Comparison of ENCODE assay signal across 27 cellular contexts in genomic region chr15:68676926-68677325, GRCh38.
DNase-seq lines count a peak whose midpoint lies in the region; ATAC-seq, FAIRE-seq and TF ChIP-seq lines count a peak whose summit lies in the region.
"Had no signal": no experiment of that assay in that cellular context is flagged by ENCODE, and none has a peak within 500 bp of the region (broad histone marks: within the 10 kb centered on the region; RNA-seq: fewer than 3 reads in every experiment).

No MANE protein-coding gene starts in this region.

- H3K27ac ChIP-seq in left ventricle myocardium inferior (replicated peaks) (no peak overlapping the region), caudate nucleus (ENCODE audit: low read depth, low read length) (peak overlapping the region; percentile 11), layer of hippocampus (ENCODE audit: low read depth, low read length) (peak overlapping the region; percentile 22), temporal lobe (ENCODE audit: low read depth, low read length) (peak overlapping the region; percentile 31), small intestine (ENCODE audit: low read depth in 1 of 2, low read length in 1 of 2) (no peak overlapping the region), colonic mucosa (no peak overlapping the region)

- peaks cover 29% of the 10 kb centered on the region for H3K4me1 ChIP-seq in left ventricle myocardium inferior
- no peaks in the 10 kb centered on the region for H3K4me1 ChIP-seq in small intestine (ENCODE audit: control insufficient read depth in 2 of 2, insufficient read depth in 1 of 2, low read depth in 1 of 2, low read length in 1 of 2)
- peaks cover 2% of the 10 kb centered on the region for H3K4me1 ChIP-seq in colonic mucosa
- H3K4me1 ChIP-seq: BE2C had no signal

- H3K27me3 ChIP-seq in left ventricle myocardium inferior (ENCODE audit: low read depth) (no peaks in the 10 kb centered on the region), layer of hippocampus (ENCODE audit: control insufficient read depth, insufficient read depth, low read length) (no peaks in the 10 kb centered on the region), small intestine (ENCODE audit: control insufficient read depth in 2 of 2, insufficient read depth in 2 of 2, low read length in 2 of 2) (no peaks in the 10 kb centered on the region), colonic mucosa (no peaks in the 10 kb centered on the region)
- H3K27me3 ChIP-seq: BE2C had no signal

- DNase-seq in Right ventricle myocardium superior (peak; percentile 23), left ventricle myocardium inferior (no peak), caudate nucleus (lab: John Stamatoyannopoulos, UW) (no peak), small intestine (no peak), colonic mucosa (no peak)
- DNase-seq: 8988T; ACHN; BE2C; CD8-positive, alpha-beta memory T cell; DMS 273 treated with DMSO at 0.1 percent for 48 hours; DMS79 treated with DMSO at 0.1 percent for 48 hours; GF-D8; HCEC 1CT; Kasumi-1; NCI-H1092 treated with DMSO at 0.1 percent for 48 hours; NCI-H1436; NCI-H187 treated with DMSO at 0.1 percent for 48 hours; NCI-H446; NCI-H526; NK-92 treated with Interleukin-12 subunit alpha and Interleukin-12 subunit beta, amount 100 ng/mL, for 24 hours; PC-3 had no signal

- H3K9me3 ChIP-seq in left ventricle myocardium inferior (replicated peaks) (no peaks in the 10 kb centered on the region), small intestine (ENCODE audit: control insufficient read depth, low read depth) (no peaks in the 10 kb centered on the region), colonic mucosa (no peaks in the 10 kb centered on the region)
- H3K9me3 ChIP-seq: BE2C had no signal

- intact Hi-C loops in Right ventricle myocardium superior (cut with DNase I) (no loop called here), left ventricle myocardium inferior (cut with micrococcal nuclease) (no loop called here), colonic mucosa (cut with DNase I) (loop anchor here (5.0 kb wide), 1 partner anchor 200 kb away; no protein-coding TSS in a partner anchor)

- ATAC-seq in Right ventricle myocardium superior (ENCODE audit: poor library complexity) = no peak
- no peak for ATAC-seq in HG03520 (IDR thresholded peaks at IDR 0.05; ENCODE audit: unreplicated experiment)
- ATAC-seq: PC-3, Right ventricle myocardium inferior had no signal

- no peak overlapping the region for H3K9ac ChIP-seq in colonic mucosa (ENCODE audit: low read depth in 2 of 2, low read length in 2 of 2)

- H3K36me3 ChIP-seq in left ventricle myocardium inferior (no peaks in the 10 kb centered on the region), small intestine (ENCODE audit: control insufficient read depth in 2 of 2, insufficient read depth in 2 of 2, low read length in 2 of 2) (no peaks in the 10 kb centered on the region), colonic mucosa (no peaks in the 10 kb centered on the region)
- H3K36me3 ChIP-seq: BE2C had no signal

- FAIRE-seq in small intestine (lab: Jason Lieb, UNC) = no peak
- FAIRE-seq: GM12891, H1 had no signal

- TF ChIP-seq CTCF in left ventricle myocardium inferior (IDR thresholded peaks at IDR 0.05; ENCODE audit: borderline replicate concordance) (no peak), colonic mucosa (IDR thresholded peaks at IDR 0.05) (no peak)

- no peak overlapping the region for H3K4me3 ChIP-seq in left ventricle myocardium inferior
- no peak overlapping the region for H3K4me3 ChIP-seq in small intestine (ENCODE audit: low read depth in 1 of 2, low read length in 2 of 2)
- no peak overlapping the region for H3K4me3 ChIP-seq in colonic mucosa

- 90 to 94% (median 90%) methylated on average over 4 of the region's 4 CpGs for WGBS in small intestine, 3 donors

Comparison
In these comparisons a context has a peak if more than half of its experiments do, and no peak if none do; other contexts are left out.
1. H3K27ac ChIP-seq: peak in caudate nucleus (single experiment), layer of hippocampus (single experiment) and temporal lobe (single experiment); none in left ventricle myocardium inferior (single experiment), small intestine (0 of 2) and colonic mucosa (single experiment).